Comparison of ENCODE assay signal across 8 cellular contexts in genomic region chr1:234463749-234464148, GRCh38.
"Had no signal": no experiment of that assay in that cellular context is flagged by ENCODE, and none has a peak within 500 bp of the region (broad histone marks: within the 10 kb centered on the region; RNA-seq: fewer than 3 reads in every experiment).

No MANE protein-coding gene starts in this region.

- FAIRE-seq: HTR-8/SVneo had no signal

- H3K4me3 ChIP-seq: GM23248, HAP-1 had no signal

- DNase-seq: GM23248, GOT3, H7, HFFc6, KBM-7 had no signal

- ATAC-seq: HCT116 had no signal
